Comparison of ENCODE assay signal across 1 cellular context in genomic region chr13:93226065-93226622, GRCh38.
TF ChIP-seq lines count a peak whose summit lies in the region.

No MANE protein-coding gene starts in this region.

TF ChIP-seq in IMR-90, 13 proteins besides CTCF, POLR2A, EP300 and RAD21 (continued from another document):
- TF ChIP-seq ELK1 (IDR thresholded peaks at IDR 0.05; ENCODE audit: borderline replicate concordance, low read depth, low read length), result no peak
